3 cellular contexts compared by ENCODE assay signal in genomic region chr19:32832825-32833224, GRCh38. TPM values are rescaled to one million over a fixed set of nuclear protein-coding genes. Genes with fewer than 3 reads are reported as not detected.
"Had no signal": no experiment of that assay in that cellular context is flagged by ENCODE, and none has a peak within 500 bp of the region (broad histone marks: within the 10 kb centered on the region; RNA-seq: fewer than 3 reads in every experiment).

No MANE protein-coding gene starts in this region.

RNA-seq across cellular contexts. Expression of gene SLC7A9, which starts 36.7 kb away (rescaled TPM):
- total RNA-seq: GM23248, H9, IMR-90 had no signal
- polyA plus RNA-seq: GM23248, IMR-90 had no signal
